25 cellular contexts compared by ENCODE assay signal in genomic region chr11:65770951-65771567, GRCh38. TPM values are rescaled to one million over a fixed set of nuclear protein-coding genes. Genes with fewer than 3 reads are reported as not detected.
"Had no signal": no experiment of that assay in that cellular context is flagged by ENCODE, and none has a peak within 500 bp of the region (broad histone marks: within the 10 kb centered on the region; RNA-seq: fewer than 3 reads in every experiment).

No MANE protein-coding gene starts in this region.

- H3K4me3 ChIP-seq: Peyer's patch, SJCRH30 had no signal

- H3K27ac Mint-ChIP-seq: activated CD8-positive, alpha-beta memory T cell treated with anti-CD3 and anti-CD28 coated beads, Interleukin-2, amount 10 ng/mL, durations not matched to agents 7 days and 5 days; activated naive CD4-positive, alpha-beta T cell treated with anti-CD3 and anti-CD28 coated beads for 36 hours; activated naive CD8-positive, alpha-beta T cell; activated T-cell treated with anti-CD3 and anti-CD28 coated beads, Interleukin-2, amount 50 U/mL, for 24 hours; activated T-helper 1 cell treated with anti-CD3 and anti-CD28 coated beads, Interleukin-12 subunit alpha, Interleukin-12 subunit beta, Interleukin-2, Interleukin-4 antibody, amounts not matched to agents 30 ng/mL and 10 ng/mL and 1 ng/mL, durations not matched to agents 14 hours and 24 hours and 36 hours; brain had no signal

- H3K4me1 ChIP-seq: Peyer's patch, SJCRH30 had no signal

- H3K36me3 ChIP-seq: Peyer's patch, SJCRH30 had no signal

- H3K27ac ChIP-seq: Peyer's patch, RWPE1, SJCRH30 had no signal

- DNase-seq: activated CD4-positive, alpha-beta T cell treated with anti-CD3 and anti-CD28 coated beads for 48 hours; activated CD4-positive, alpha-beta T cell treated with anti-CD3 and anti-CD28 coated beads, Interleukin-2, amount 50 U/mL, for 4 hours; activated CD4-positive, CD25-positive, alpha-beta regulatory T cell treated with anti-CD3 and anti-CD28 coated beads, Interleukin-2, amount 50 U/mL, for 72 hours; activated CD8-positive, alpha-beta memory T cell treated with anti-CD3 and anti-CD28 coated beads, Interleukin-2, amount 10 ng/mL, durations not matched to agents 7 days and 5 days; activated gamma-delta T cell; activated naive CD4-positive, alpha-beta T cell treated with anti-CD3 and anti-CD28 coated beads for 36 hours; activated T-cell treated with anti-CD3 and anti-CD28 coated beads, Interleukin-2, amount 50 U/mL, for 24 hours; amygdala; Kasumi-1; KBM-7; NCI-H1105 treated with DMSO at 0.1 percent for 48 hours; NCI-H1436 treated with DMSO at 0.1 percent for 48 hours; NCI-H187; NCI-H2081; NCI-H446; NCI-H524; Peyer's patch; Right ventricle myocardium superior; SJCRH30; SK-N-SH; T-helper 1 cell had no signal

- H3K4me3 Mint-ChIP-seq: activated CD8-positive, alpha-beta memory T cell treated with anti-CD3 and anti-CD28 coated beads, Interleukin-2, amount 10 ng/mL, durations not matched to agents 7 days and 5 days; activated naive CD4-positive, alpha-beta T cell treated with anti-CD3 and anti-CD28 coated beads for 36 hours; activated naive CD8-positive, alpha-beta T cell; activated T-cell treated with anti-CD3 and anti-CD28 coated beads, Interleukin-2, amount 50 U/mL, for 24 hours; activated T-helper 1 cell treated with anti-CD3 and anti-CD28 coated beads, Interleukin-12 subunit alpha, Interleukin-12 subunit beta, Interleukin-2, Interleukin-4 antibody, amounts not matched to agents 30 ng/mL and 10 ng/mL and 1 ng/mL, durations not matched to agents 14 hours and 24 hours and 36 hours; brain had no signal

- H3K9me3 Mint-ChIP-seq: activated naive CD4-positive, alpha-beta T cell treated with anti-CD3 and anti-CD28 coated beads for 36 hours; activated T-cell treated with anti-CD3 and anti-CD28 coated beads, Interleukin-2, amount 50 U/mL, for 24 hours; activated T-helper 1 cell treated with anti-CD3 and anti-CD28 coated beads, Interleukin-12 subunit alpha, Interleukin-12 subunit beta, Interleukin-2, Interleukin-4 antibody, amounts not matched to agents 30 ng/mL and 10 ng/mL and 1 ng/mL, durations not matched to agents 14 hours and 24 hours and 36 hours had no signal

- H3K36me3 Mint-ChIP-seq: activated CD8-positive, alpha-beta memory T cell treated with anti-CD3 and anti-CD28 coated beads, Interleukin-2, amount 10 ng/mL, durations not matched to agents 7 days and 5 days; brain had no signal

- H3K4me1 Mint-ChIP-seq: brain had no signal

- H3K27me3 ChIP-seq: Peyer's patch, SJCRH30 had no signal

- H3K9ac ChIP-seq: SK-N-SH had no signal

- H3K4me2 ChIP-seq: SK-N-SH had no signal

- H3K9me3 ChIP-seq: Peyer's patch, SJCRH30, SK-N-SH had no signal

- H3K27me3 Mint-ChIP-seq: activated CD8-positive, alpha-beta memory T cell treated with anti-CD3 and anti-CD28 coated beads, Interleukin-2, amount 10 ng/mL, durations not matched to agents 7 days and 5 days; activated naive CD8-positive, alpha-beta T cell; activated T-cell treated with anti-CD3 and anti-CD28 coated beads, Interleukin-2, amount 50 U/mL, for 24 hours had no signal

RNA-seq across cellular contexts. Expression of gene OVOL1, which starts 15.8 kb away (rescaled TPM):
- total RNA-seq: activated CD8-positive, alpha-beta memory T cell treated with anti-CD3 and anti-CD28 coated beads, Interleukin-2, amount 10 ng/mL, durations not matched to agents 7 days and 5 days; activated naive CD4-positive, alpha-beta T cell treated with anti-CD3 and anti-CD28 coated beads for 36 hours; Right ventricle myocardium superior; SJCRH30 had no signal
- polyA plus RNA-seq: SK-N-SH had no signal
